In the genomic region with DNA sequence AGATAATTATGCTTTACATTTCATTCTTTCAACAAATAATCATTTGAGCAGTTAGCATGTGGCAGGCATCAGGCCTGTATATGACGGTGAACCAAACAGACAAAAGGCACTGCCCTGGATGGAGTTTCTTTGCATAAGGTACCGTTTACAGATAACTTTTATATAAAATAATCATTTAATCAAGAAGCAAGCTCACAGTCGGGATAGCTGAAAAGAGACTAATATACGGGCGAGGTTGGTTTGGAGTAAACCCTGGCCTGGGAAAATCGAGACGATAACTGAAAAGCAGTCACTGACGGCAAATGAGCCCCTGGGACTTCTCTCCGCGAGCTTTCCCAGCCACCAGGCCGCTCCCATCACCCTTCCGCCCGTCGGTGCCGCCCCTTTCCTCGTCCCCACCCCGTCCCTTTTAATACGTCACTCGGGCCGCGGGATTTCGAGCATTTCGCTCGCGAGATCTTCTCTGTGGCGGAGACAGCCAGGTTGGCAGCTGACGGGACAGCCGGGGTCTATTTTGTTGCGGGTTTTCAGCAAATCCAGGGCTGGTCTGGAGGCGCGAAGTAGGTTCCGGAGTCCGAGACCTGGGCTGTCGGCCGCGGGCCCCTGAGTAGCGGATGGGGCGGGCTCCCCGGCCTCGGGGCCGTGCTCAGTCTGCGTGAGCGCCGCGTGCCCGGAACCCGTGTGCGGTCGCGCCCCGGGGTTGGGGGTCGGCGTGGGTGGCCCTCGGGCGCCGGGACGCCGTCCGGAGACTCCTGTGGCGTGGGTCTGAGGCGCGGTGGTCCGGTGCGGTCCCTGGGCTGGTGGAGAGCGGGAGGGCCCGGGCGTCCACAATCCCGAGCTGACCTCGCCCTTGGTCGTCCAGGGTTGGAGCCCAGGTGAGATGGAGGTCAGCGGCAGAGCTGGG, we compare ENCODE assay signal across 8 cellular contexts. TPM values are rescaled to one million over a fixed set of nuclear protein-coding genes. Genes with fewer than 3 reads are reported as not detected.
DNase-seq lines count a peak whose midpoint lies in the region; ATAC-seq and TF ChIP-seq lines count a peak whose summit lies in the region.

A gene (plus strand): TSS at position 462 of the 904 bp plus-strand sequence. CDS start 703 bp downstream, outside the sequence.

- no peak for TF ChIP-seq RAD21 in IMR-90 (IDR thresholded peaks at IDR 0.05; ENCODE audit: low read length)

- WGBS in IMR-90 (ENCODE audit: extremely low coverage in 2 of 2, insufficient read length in 1 of 2), 2 experiments, result 0% methylated on average over 32 of the region's 71 CpGs; no CpG with 5 or more reads in 1 of the 2 experiments

- H3K9me1 ChIP-seq in IMR-90 (ENCODE audit: insufficient read depth, low read length), result 0 out of 2 replicates have a peak, but pooled peaks cover 3% of the 10 kb centered on the region

- DNase-seq in DMS 273 (lab: John Stamatoyannopoulos, UW; ENCODE audit: unreplicated experiment), result peak; percentile 100
- DNase-seq in IMR-90, result peak; percentile 92
- peak; percentile 93 for DNase-seq in OCI-M1 (lab: John Stamatoyannopoulos, UW)
- DNase-seq in activated T-cell treated with anti-CD3 and anti-CD28 coated beads for 4 hours, result peak; percentile 94
- peak; percentile 61 for DNase-seq in epithelial cell of prostate (ENCODE audit: low read depth, low spot score)
- DNase-seq in mucosa of gallbladder (ENCODE audit: low spot score), result peak; percentile 96
- DNase-seq in stimulated activated CD8-positive, alpha-beta memory T cell treated with anti-CD3 and anti-CD28 coated beads, Interleukin-4, amount 100 ng/mL, for 4 hours (ENCODE audit: low read depth in 2 of 2, low spot score in 1 of 2), result peak; percentile 80 to 86

- H3K4me1 ChIP-seq in IMR-90 (ENCODE audit: control insufficient read depth, insufficient read depth, low read length), result peaks cover 2% of the 10 kb centered on the region; the same call in 1 of the 2 replicates

- peaks cover 3 to 9% of the 10 kb centered on the region in 2 experiments; a peak in 3 of 4 replicates for H3K79me1 ChIP-seq in IMR-90 (ENCODE audit: low read depth in 1 of 2, low read length in 2 of 2)

- peak within 1 kb of the TSS; percentile 94 for H2AFZ ChIP-seq in IMR-90 (replicated peaks; ENCODE audit: low read length, poor library complexity)

- in situ Hi-C loops in IMR-90 (cut with MboI; ENCODE audit: low sequenced_read_pairs), result loop anchor here (10.0 kb wide), 1 partner anchor 656 kb away; a partner anchor contains a TSS

- H3K14ac ChIP-seq in IMR-90 (replicated peaks; ENCODE audit: low read depth, low read length), result peak within 1 kb of the TSS; percentile 92

- H3K27ac ChIP-seq in IMR-90 (ENCODE audit: insufficient read depth, low read length) (peak within 1 kb of the TSS; percentile 91), epithelial cell of prostate (peak within 1 kb of the TSS; percentile 66)

- ATAC-seq in GM21528 (IDR thresholded peaks at IDR 0.05; ENCODE audit: low FRiP score, unreplicated experiment), result peak; percentile 99
- ATAC-seq in IMR-90 (ENCODE audit: low read depth), result peak; percentile 97

- H2BK5ac ChIP-seq in IMR-90 (ENCODE audit: low read depth, low read length, poor library complexity, severe bottlenecking), result peak within 1 kb of the TSS; percentile 81

- H3K4me3 ChIP-seq in IMR-90 (ENCODE audit: insufficient read depth, low read depth, low read length), result peak within 1 kb of the TSS; percentile 71

- POLR2A ChIA-PET in IMR-90 (lab: Charles Lee; ENCODE audit: unreplicated experiment), result interaction anchor here (1.1 kb wide), 1 partner anchor 9 kb away, joined by 3 read pairs; no protein-coding TSS in a partner anchor

- H4K20me1 ChIP-seq in IMR-90 (ENCODE audit: insufficient read depth, low read length), result peaks cover 16% of the 10 kb centered on the region

- H3K18ac ChIP-seq in IMR-90 (ENCODE audit: low read depth, low read length), result peak within 1 kb of the TSS; percentile 76

- H2AK5ac ChIP-seq in IMR-90 (ENCODE audit: low read depth, low read length), result peak within 1 kb of the TSS; percentile 81; the same call in 1 of the 2 replicates

- dilution Hi-C loops in IMR-90 (cut with HindIII; ENCODE audit: low sequenced_read_pairs, unreplicated experiment), result no loop called here

- TF ChIP-seq CTCF in IMR-90 (conservative IDR thresholded peaks at IDR 0.05; ENCODE audit: low read depth, low read length), result no peak

- H2AK9ac ChIP-seq in IMR-90 (replicated peaks; ENCODE audit: low read depth, low read length, poor library complexity), result peak within 1 kb of the TSS; percentile 96

- peak within 1 kb of the TSS; percentile 98 to 99 for H4K8ac ChIP-seq in IMR-90 (ENCODE audit: low read depth in 2 of 2, low read length in 2 of 2)

- CTCF ChIA-PET in IMR-90 (lab: Yijun Ruan, JAX), result interaction anchor here (1.2 kb wide), 1 partner anchor 53 kb away, joined by 4 read pairs; no protein-coding TSS in a partner anchor

- H3K4ac ChIP-seq in IMR-90 (ENCODE audit: low read depth, low read length), result peak within 1 kb of the TSS; percentile 94

- no peaks in the 10 kb centered on the region for H3K27me3 ChIP-seq in IMR-90 (ENCODE audit: control insufficient read depth, insufficient read depth, low read length)

- H3K4me2 ChIP-seq in IMR-90 (ENCODE audit: low read depth, low read length), result peak within 1 kb of the TSS; percentile 92

- no TSS peak for BruUV-seq in IMR-90 (replicated peaks; lab: Mats Ljungman, UMichigan)

- H3K36me3 ChIP-seq in IMR-90 (ENCODE audit: control insufficient read depth, insufficient read depth, low read length), result peaks cover 4% of the 10 kb centered on the region

- peak within 1 kb of the TSS; percentile 51 for H2BK120ac ChIP-seq in IMR-90 (ENCODE audit: low read depth, low read length)

- peak; percentile 91 for TF ChIP-seq POLR2A in IMR-90 (IDR thresholded peaks at IDR 0.05; ENCODE audit: low read depth, low read length)

- H2BK20ac ChIP-seq in IMR-90 (ENCODE audit: low read depth, low read length), result no peak within 1 kb of the TSS

- H2BK15ac ChIP-seq in IMR-90 (ENCODE audit: low read depth, low read length), result no peak within 1 kb of the TSS

- H4K91ac ChIP-seq in IMR-90 (ENCODE audit: insufficient read depth, low read depth, low read length), result peak within 1 kb of the TSS; percentile 67

- H4K5ac ChIP-seq in IMR-90 (ENCODE audit: low read depth, low read length), result peak within 1 kb of the TSS; percentile 92

- peak within 1 kb of the TSS; percentile 93 for H3K23ac ChIP-seq in IMR-90 (ENCODE audit: low read depth, low read length)

- peak within 1 kb of the TSS; percentile 92 for H3K56ac ChIP-seq in IMR-90 (ENCODE audit: extremely low read depth, insufficient read depth, low read length)

- peak within 1 kb of the TSS; percentile 95 for H3K9ac ChIP-seq in IMR-90 (ENCODE audit: low read depth, low read length)

- intact Hi-C loops in IMR-90 (cut with micrococcal nuclease), result loop anchor here (2.0 to 10.0 kb wide), 4 partner anchors 36 to 656 kb away; a partner anchor contains a TSS

- no peaks in the 10 kb centered on the region for H3K9me3 ChIP-seq in IMR-90 (ENCODE audit: control insufficient read depth, insufficient read depth, low read length)

TF ChIP-seq in IMR-90, 13 proteins besides CTCF, POLR2A, EP300 and RAD21:
- TF ChIP-seq SMC3 (IDR thresholded peaks at IDR 0.05; ENCODE audit: low read depth, low read length) (no peak), MAZ (IDR thresholded peaks at IDR 0.05; ENCODE audit: borderline replicate concordance, low read depth, low read length) (peak; percentile 9; the same call in 1 of the 2 replicates), BHLHE40 (IDR thresholded peaks at IDR 0.05; ENCODE audit: low read depth, low read length) (peak; percentile 67; the same call in 1 of the 2 replicates), NFE2L2 (IDR thresholded peaks at IDR 0.05; ENCODE audit: low read depth, low read length) (no peak), RFX5 (IDR thresholded peaks at IDR 0.05; ENCODE audit: low read depth, low read length) (no peak), MXI1 (IDR thresholded peaks at IDR 0.05; ENCODE audit: borderline replicate concordance, low read depth, low read length) (peak; percentile 37; the same call in 1 of the 2 replicates)
- TF ChIP-seq, protein P1, sequence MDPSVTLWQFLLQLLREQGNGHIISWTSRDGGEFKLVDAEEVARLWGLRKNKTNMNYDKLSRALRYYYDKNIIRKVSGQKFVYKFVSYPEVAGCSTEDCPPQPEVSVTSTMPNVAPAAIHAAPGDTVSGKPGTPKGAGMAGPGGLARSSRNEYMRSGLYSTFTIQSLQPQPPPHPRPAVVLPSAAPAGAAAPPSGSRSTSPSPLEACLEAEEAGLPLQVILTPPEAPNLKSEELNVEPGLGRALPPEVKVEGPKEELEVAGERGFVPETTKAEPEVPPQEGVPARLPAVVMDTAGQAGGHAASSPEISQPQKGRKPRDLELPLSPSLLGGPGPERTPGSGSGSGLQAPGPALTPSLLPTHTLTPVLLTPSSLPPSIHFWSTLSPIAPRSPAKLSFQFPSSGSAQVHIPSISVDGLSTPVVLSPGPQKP (IDR thresholded peaks at IDR 0.05; ENCODE audit: borderline replicate concordance, low read depth, low read length), result no peak

RNA-seq across cellular contexts. Expression of the gene that starts here (rescaled TPM):
- total RNA-seq in IMR-90 (2012; rRNA removed), result 95.0 and 103 TPM in 2 replicates
- 26.5 and 33.8 TPM in 2 replicates for polyA plus RNA-seq in IMR-90 (2012; rRNA removed)
- polyA plus RNA-seq in IMR-90 (2012; cell fraction: cytosol; rRNA removed), result 5.9 and 6.4 TPM in 2 replicates
- 5.1 and 23.1 TPM in 2 replicates for polyA plus RNA-seq in IMR-90 (2012; cell fraction: nucleus; rRNA removed; ENCODE audit: low replicate concordance)
- 41.9 TPM for total RNA-seq in mucosa of gallbladder

Comparison
In these comparisons a context has a peak if more than half of its experiments do, and no peak if none do; other contexts are left out.
1. Peak in every context shown above with its lines: DNase-seq, ATAC-seq, H3K4me3 ChIP-seq and H3K27ac ChIP-seq.